Comparison of ENCODE assay signal across 8 cellular contexts in the genomic region with DNA sequence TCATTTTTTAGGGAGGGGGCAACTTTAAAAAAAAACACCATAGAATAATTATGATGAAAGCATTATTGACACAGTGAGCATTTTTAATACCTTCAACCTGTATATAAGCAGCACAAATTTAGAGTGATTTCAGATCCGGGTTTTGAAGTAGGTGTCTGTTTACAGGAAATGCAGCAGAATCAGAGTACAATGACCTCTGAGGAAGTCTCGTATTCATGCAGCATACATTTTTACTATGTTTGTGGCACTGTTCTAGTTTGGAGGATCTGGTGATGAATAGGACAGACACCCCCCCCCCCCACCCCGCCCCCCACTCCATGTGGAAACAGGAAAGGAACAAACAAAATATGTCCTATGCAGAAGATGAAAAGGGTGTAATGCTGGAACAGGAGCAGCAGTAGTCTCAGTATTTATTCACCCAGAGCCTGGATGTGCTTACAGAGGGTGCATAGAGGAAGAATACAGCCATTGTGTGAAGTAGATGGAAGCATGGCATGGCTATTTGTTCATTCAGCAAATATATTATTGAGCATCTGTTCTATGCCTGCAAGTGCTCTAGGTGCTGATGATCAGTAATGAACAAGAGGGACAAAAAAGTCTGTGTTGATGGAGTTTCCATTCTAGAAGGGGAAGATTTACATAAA. TPM values are rescaled to one million over a fixed set of nuclear protein-coding genes. Genes with fewer than 3 reads are reported as not detected.
DNase-seq lines count a peak whose midpoint lies in the region; ATAC-seq and FAIRE-seq lines count a peak whose summit lies in the region.

No MANE protein-coding gene starts in this region.

- DNase-seq in activated CD4-positive, alpha-beta T cell treated with anti-CD3 and anti-CD28 coated beads for 36 hours = no peak
- DNase-seq in activated CD4-positive, alpha-beta T cell treated with anti-CD3 and anti-CD28 coated beads, Interleukin-2, amount 50 U/mL, for 48 hours = no peak
- DNase-seq in NCI-H748 (lab: John Stamatoyannopoulos, UW; ENCODE audit: unreplicated experiment) (peak; percentile 45), RCC 7860 (ENCODE audit: low spot score) (no peak)
- DNase-seq in effector memory CD8-positive, alpha-beta T cell = no peak

- no peak for FAIRE-seq in RCC 7860 (lab: Jason Lieb, UNC)

- H3K4me1 Mint-ChIP-seq in activated CD4-positive, alpha-beta T cell treated with anti-CD3 and anti-CD28 coated beads for 36 hours = peaks cover 32% of the 10 kb centered on the region
- peaks cover 12 to 43% of the 10 kb centered on the region in 2 donors for H3K4me1 Mint-ChIP-seq in effector memory CD8-positive, alpha-beta T cell (ENCODE audit: low read depth in 2 of 2)
- H3K4me1 Mint-ChIP-seq in stimulated activated memory B cell treated with anti-CD40 and anti-IgM and Interleukin-4, amounts not matched to agents 10 μg/mL and 1 μg/mL and 100 μg/mL, for 72 hours = peaks cover 28% of the 10 kb centered on the region

- no peaks in the 10 kb centered on the region for H3K27me3 Mint-ChIP-seq in activated CD4-positive, alpha-beta T cell treated with anti-CD3 and anti-CD28 coated beads for 36 hours
- H3K27me3 Mint-ChIP-seq in effector memory CD8-positive, alpha-beta T cell = no peaks in the 10 kb centered on the region
- H3K27me3 Mint-ChIP-seq in stimulated activated memory B cell treated with anti-CD40 and anti-IgM and Interleukin-4, amounts not matched to agents 10 μg/mL and 1 μg/mL and 100 μg/mL, for 72 hours = no peaks in the 10 kb centered on the region

- POLR2A ChIA-PET in activated CD4-positive, alpha-beta T cell treated with anti-CD3 and anti-CD28 coated beads for 36 hours (lab: Charles Lee) = interaction anchor here (0.5 to 1.3 kb wide), 2 partner anchors 10 to 20 kb away, joined by 4 read pairs; a partner anchor contains a TSS

- CTCF ChIA-PET in activated CD4-positive, alpha-beta T cell treated with anti-CD3 and anti-CD28 coated beads for 36 hours (lab: Charles Lee) = interaction anchor here (1.1 kb wide), 1 partner anchor 10 kb away, joined by 4 read pairs; no protein-coding TSS in a partner anchor

- intact Hi-C loops in activated CD4-positive, alpha-beta T cell treated with anti-CD3 and anti-CD28 coated beads for 36 hours (cut with DNase I, micrococcal nuclease) = loop anchor here (1.0 to 10.0 kb wide), 7 partner anchors 19 to 746 kb away; a partner anchor contains a TSS

- peak overlapping the region; percentile 87 for H3K27ac Mint-ChIP-seq in activated CD4-positive, alpha-beta T cell treated with anti-CD3 and anti-CD28 coated beads for 36 hours
- H3K27ac Mint-ChIP-seq in effector memory CD8-positive, alpha-beta T cell = peak overlapping the region; percentile 61 to 95
- H3K27ac Mint-ChIP-seq in stimulated activated memory B cell treated with anti-CD40 and anti-IgM and Interleukin-4, amounts not matched to agents 10 μg/mL and 1 μg/mL and 100 μg/mL, for 72 hours = peak overlapping the region; percentile 61

- ATAC-seq in activated CD4-positive, alpha-beta T cell treated with anti-CD3 and anti-CD28 coated beads for 36 hours = peak; percentile 57
- peak; percentile 81 for ATAC-seq in effector memory CD8-positive, alpha-beta T cell (replicated peaks)
- ATAC-seq in stimulated activated memory B cell treated with anti-CD40 and anti-IgM and Interleukin-4, amounts not matched to agents 10 μg/mL and 1 μg/mL and 100 μg/mL, for 72 hours = no peak
- ATAC-seq in GM18511 (IDR thresholded peaks at IDR 0.05; ENCODE audit: unreplicated experiment) = no peak
- no peak for ATAC-seq in HG02870 (IDR thresholded peaks at IDR 0.05; ENCODE audit: unreplicated experiment)

- no peak overlapping the region for H3K4me3 Mint-ChIP-seq in activated CD4-positive, alpha-beta T cell treated with anti-CD3 and anti-CD28 coated beads for 36 hours
- peak overlapping the region; percentile 63 to 76 for H3K4me3 Mint-ChIP-seq in effector memory CD8-positive, alpha-beta T cell
- H3K4me3 Mint-ChIP-seq in stimulated activated memory B cell treated with anti-CD40 and anti-IgM and Interleukin-4, amounts not matched to agents 10 μg/mL and 1 μg/mL and 100 μg/mL, for 72 hours = no peak overlapping the region

- H3K9me3 Mint-ChIP-seq in activated CD4-positive, alpha-beta T cell treated with anti-CD3 and anti-CD28 coated beads for 36 hours (ENCODE audit: low read depth) = no peaks in the 10 kb centered on the region
- no peaks in the 10 kb centered on the region for H3K9me3 Mint-ChIP-seq in effector memory CD8-positive, alpha-beta T cell
- no peaks in the 10 kb centered on the region for H3K9me3 Mint-ChIP-seq in stimulated activated memory B cell treated with anti-CD40 and anti-IgM and Interleukin-4, amounts not matched to agents 10 μg/mL and 1 μg/mL and 100 μg/mL, for 72 hours

- peaks cover 3% of the 10 kb centered on the region for H3K36me3 Mint-ChIP-seq in activated CD4-positive, alpha-beta T cell treated with anti-CD3 and anti-CD28 coated beads for 36 hours (ENCODE audit: low read depth)
- H3K36me3 Mint-ChIP-seq in effector memory CD8-positive, alpha-beta T cell (ENCODE audit: insufficient read depth) = no peaks in the 10 kb centered on the region
- H3K36me3 Mint-ChIP-seq in stimulated activated memory B cell treated with anti-CD40 and anti-IgM and Interleukin-4, amounts not matched to agents 10 μg/mL and 1 μg/mL and 100 μg/mL, for 72 hours = no peaks in the 10 kb centered on the region

RNA-seq across cellular contexts. Expression of a gene that starts 19.7 kb away (rescaled TPM):
- total RNA-seq in activated CD4-positive, alpha-beta T cell treated with anti-CD3 and anti-CD28 coated beads for 36 hours = 10 to 100 TPM; 43.9 to 54.5 TPM

Comparison
In these comparisons a context has a peak if more than half of its experiments do, and no peak if none do; other contexts are left out.
1. ATAC-seq: peak in activated CD4-positive, alpha-beta T cell treated with anti-CD3 and anti-CD28 coated beads for 36 hours (single experiment) and effector memory CD8-positive, alpha-beta T cell (single experiment); none in stimulated activated memory B cell treated with anti-CD40 and anti-IgM and Interleukin-4, amounts not matched to agents 10 μg/mL and 1 μg/mL and 100 μg/mL, for 72 hours (single experiment), GM18511 (single experiment) and HG02870 (single experiment).
2. H3K4me3 Mint-ChIP-seq: peak in effector memory CD8-positive, alpha-beta T cell (2 of 2); none in activated CD4-positive, alpha-beta T cell treated with anti-CD3 and anti-CD28 coated beads for 36 hours (single experiment) and stimulated activated memory B cell treated with anti-CD40 and anti-IgM and Interleukin-4, amounts not matched to agents 10 μg/mL and 1 μg/mL and 100 μg/mL, for 72 hours (single experiment).
3. Peak in every context shown above with its lines, with median percentiles within 50 percentile points of each other: H3K27ac Mint-ChIP-seq.